Comparison of ENCODE assay signal across 8 cellular contexts in the genomic region with DNA sequence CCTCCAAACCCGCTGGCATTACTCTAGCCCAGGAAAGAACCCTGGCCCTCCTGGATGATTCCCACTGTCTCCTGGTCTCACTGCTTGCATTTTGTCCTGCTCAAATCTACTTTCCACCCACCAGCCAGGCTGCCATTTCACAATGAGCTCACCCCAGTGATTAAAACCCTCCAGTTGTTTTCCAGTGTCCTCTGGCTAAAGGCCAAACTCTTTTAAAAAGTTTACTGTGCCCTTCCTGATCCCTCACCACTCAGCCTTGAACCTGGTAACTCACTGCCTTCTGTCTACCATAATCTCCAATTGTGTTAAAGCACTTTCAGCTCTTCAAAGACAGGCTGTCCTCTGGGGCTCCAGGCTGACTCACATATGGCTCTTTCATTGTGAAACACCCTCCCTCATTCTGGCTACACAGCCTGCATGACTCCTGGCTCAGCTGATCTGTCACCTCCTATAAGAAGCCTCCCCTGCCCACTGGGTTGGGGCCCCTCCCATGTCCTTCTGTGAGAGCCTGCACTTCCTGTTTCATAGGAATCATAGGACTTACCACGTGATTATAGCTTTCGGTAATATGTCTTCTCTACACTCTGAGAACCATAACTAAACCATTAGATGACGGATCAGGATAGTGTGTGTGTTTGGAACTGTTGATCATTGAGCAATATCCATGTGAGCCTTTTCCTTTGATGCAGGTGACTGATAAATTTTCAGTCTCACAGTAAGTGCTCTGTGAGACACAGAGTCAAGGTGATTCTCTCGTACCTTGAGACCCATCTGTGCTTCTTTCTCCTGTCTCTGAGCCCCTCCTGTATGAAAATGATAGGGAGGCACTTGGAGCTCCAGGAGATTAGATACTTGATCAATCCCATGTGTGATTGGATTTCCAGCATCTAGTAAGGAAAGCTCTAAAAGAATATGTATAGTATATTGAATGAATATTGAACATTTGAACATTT.
DNase-seq lines count a peak whose midpoint lies in the region; ATAC-seq and TF ChIP-seq lines count a peak whose summit lies in the region.

No MANE protein-coding gene starts in this region.

- H3K4me3 ChIP-seq in A673 (ENCODE audit: low read depth, low read length, poor library complexity, severe bottlenecking) = no peak overlapping the region

- H3K27ac Mint-ChIP-seq in activated CD8-positive, alpha-beta T cell treated with anti-CD3 and anti-CD28 coated beads for 36 hours = no peak overlapping the region

- H3K36me3 Mint-ChIP-seq in activated CD8-positive, alpha-beta T cell treated with anti-CD3 and anti-CD28 coated beads for 36 hours (ENCODE audit: low read depth) = no peaks in the 10 kb centered on the region

- intact Hi-C loops in A673 (cut with micrococcal nuclease; ENCODE audit: unreplicated experiment) = no loop called here
- intact Hi-C loops in activated CD8-positive, alpha-beta T cell treated with anti-CD3 and anti-CD28 coated beads for 36 hours (cut with micrococcal nuclease) = no loop called here

- ATAC-seq in GM18907 (IDR thresholded peaks at IDR 0.05; ENCODE audit: unreplicated experiment) = peak; percentile 87
- ATAC-seq in activated CD8-positive, alpha-beta T cell treated with anti-CD3 and anti-CD28 coated beads for 36 hours = peak; percentile 100

- POLR2A ChIA-PET in A673 (lab: Charles Lee; ENCODE audit: low non-redundant PET) = no interaction called here
- POLR2A ChIA-PET in activated CD8-positive, alpha-beta T cell treated with anti-CD3 and anti-CD28 coated beads for 36 hours (lab: Charles Lee) = no interaction called here

- no TSS peak for BruUV-seq in A673 (replicated peaks; lab: Mats Ljungman, UMichigan)

- no peaks in the 10 kb centered on the region for H3K27me3 ChIP-seq in A673 (replicated peaks; ENCODE audit: insufficient read depth, low read depth, low read length, poor library complexity)

- H3K9me3 Mint-ChIP-seq in activated CD8-positive, alpha-beta T cell treated with anti-CD3 and anti-CD28 coated beads for 36 hours = no peaks in the 10 kb centered on the region

- no peaks in the 10 kb centered on the region for H3K9me3 ChIP-seq in A673 (ENCODE audit: low read depth, low read length, poor library complexity, severe bottlenecking)

- no peaks in the 10 kb centered on the region for H3K36me3 ChIP-seq in A673 (ENCODE audit: insufficient read depth, low read length, poor library complexity, severe bottlenecking)

- no peaks in the 10 kb centered on the region for H3K4me1 Mint-ChIP-seq in activated CD8-positive, alpha-beta T cell treated with anti-CD3 and anti-CD28 coated beads for 36 hours (ENCODE audit: low read depth)

- DNase-seq in A673 (ENCODE audit: low spot score) = peak; percentile 72
- DNase-seq in M059J (ENCODE audit: low read depth) = peak; percentile 86
- DNase-seq in activated CD8-positive, alpha-beta T cell treated with anti-CD3 and anti-CD28 coated beads for 36 hours = peak; percentile 86
- peak; percentile 70 for DNase-seq in glomerular visceral epithelial cell (ENCODE audit: extremely low spot score)
- DNase-seq in stimulated activated CD4-positive, alpha-beta T cell treated with anti-CD3 and anti-CD28 coated beads, Interleukin-2, amount 100 ng/mL, for 24 hours = peak; percentile 58 to 70
- no peak for DNase-seq in superior temporal gyrus (ENCODE audit: extremely low spot score)
- DNase-seq in NCI-H146 treated with DMSO at 0.1 percent for 48 hours (lab: John Stamatoyannopoulos, UW; ENCODE audit: unreplicated experiment) = no peak

- CTCF ChIA-PET in A673 (lab: Charles Lee) = no interaction called here
- CTCF ChIA-PET in activated CD8-positive, alpha-beta T cell treated with anti-CD3 and anti-CD28 coated beads for 36 hours (lab: Charles Lee) = no interaction called here

- H3K4me1 ChIP-seq in A673 (ENCODE audit: insufficient read depth, low read length, poor library complexity, severe bottlenecking) = peaks cover 7% of the 10 kb centered on the region

- no peak overlapping the region for H3K4me3 Mint-ChIP-seq in activated CD8-positive, alpha-beta T cell treated with anti-CD3 and anti-CD28 coated beads for 36 hours

- no peak overlapping the region for H3K27ac ChIP-seq in A673 (ENCODE audit: low read depth, low read length, poor library complexity, severe bottlenecking)

- H3K27me3 Mint-ChIP-seq in activated CD8-positive, alpha-beta T cell treated with anti-CD3 and anti-CD28 coated beads for 36 hours = no peaks in the 10 kb centered on the region

- no peak for TF ChIP-seq CTCF in A673 (conservative IDR thresholded peaks at IDR 0.05; ENCODE audit: low read depth, low read length)
- TF ChIP-seq CTCF in activated CD8-positive, alpha-beta T cell treated with anti-CD3 and anti-CD28 coated beads for 36 hours (IDR thresholded peaks at IDR 0.05) = no peak

Comparison
In these comparisons a context has a peak if more than half of its experiments do, and no peak if none do; other contexts are left out.
1. DNase-seq: peak in A673 (single experiment), M059J (single experiment), activated CD8-positive, alpha-beta T cell treated with anti-CD3 and anti-CD28 coated beads for 36 hours (single experiment), glomerular visceral epithelial cell (single experiment) and stimulated activated CD4-positive, alpha-beta T cell treated with anti-CD3 and anti-CD28 coated beads, Interleukin-2, amount 100 ng/mL, for 24 hours (2 of 2); none in superior temporal gyrus (single experiment) and NCI-H146 treated with DMSO at 0.1 percent for 48 hours (single experiment).